ENCODE assay signal across 20 cellular contexts in genomic region chr6:63739094-63739687, GRCh38.
DNase-seq lines count a peak whose midpoint lies in the region; ATAC-seq and TF ChIP-seq lines count a peak whose summit lies in the region.
"Had no signal": no experiment of that assay in that cellular context is flagged by ENCODE, and none has a peak within 500 bp of the region (broad histone marks: within the 10 kb centered on the region; RNA-seq: fewer than 3 reads in every experiment).

No MANE protein-coding gene starts in this region.

- H3K27me3 Mint-ChIP-seq in Calu3 (ENCODE audit: unreplicated experiment) (no peaks in the 10 kb centered on the region), WTC11 (ENCODE audit: low read depth) (no peaks in the 10 kb centered on the region; the same call in none of the 2 replicates)
- H3K27me3 Mint-ChIP-seq in activated CD8-positive, alpha-beta memory T cell treated with anti-CD3 and anti-CD28 coated beads, Interleukin-2, amount 10 ng/mL, durations not matched to agents 7 days and 5 days: no peaks in the 10 kb centered on the region

- H3K9ac ChIP-seq in mucosa of rectum (ENCODE audit: low read depth in 1 of 2, low read length in 2 of 2): peak overlapping the region in 1 of 2 donors; percentile 18
- H3K9ac ChIP-seq: SK-N-SH had no signal

- peaks cover 0 to 8% of the 10 kb centered on the region in 2 donors for H3K4me1 ChIP-seq in mucosa of rectum (ENCODE audit: control insufficient read depth in 2 of 2, insufficient read depth in 2 of 2, low read length in 2 of 2)
- H3K4me1 ChIP-seq: Peyer's patch had no signal

- CTCF ChIA-PET in Calu3 (lab: Charles Lee): interaction anchor here (0.6 to 1.6 kb wide), 4 partner anchors 12 to 387 kb away, joined by 3 to 5 read pairs (median 4); no protein-coding TSS in a partner anchor
- CTCF ChIA-PET in activated CD8-positive, alpha-beta memory T cell treated with anti-CD3 and anti-CD28 coated beads, Interleukin-2, amount 10 ng/mL, durations not matched to agents 7 days and 5 days (lab: Charles Lee): no interaction called here
- CTCF ChIA-PET in WTC11 (lab: Charles Lee): interaction anchor here (0.6 kb wide), 1 partner anchor 25 kb away, joined by 3 read pairs; no protein-coding TSS in a partner anchor

- no peak overlapping the region for H3K4me3 Mint-ChIP-seq in Calu3 (ENCODE audit: low read depth, unreplicated experiment)
- H3K4me3 Mint-ChIP-seq in activated CD8-positive, alpha-beta memory T cell treated with anti-CD3 and anti-CD28 coated beads, Interleukin-2, amount 10 ng/mL, durations not matched to agents 7 days and 5 days: no peak overlapping the region
- H3K4me3 Mint-ChIP-seq in WTC11: no peak overlapping the region
- H3K4me3 Mint-ChIP-seq: CD4-positive, CD25-positive, alpha-beta regulatory T cell; GM23338; H9; HFFc6 had no signal

- peak overlapping the region; percentile 11 to 53 for H3K27ac ChIP-seq in mucosa of rectum (ENCODE audit: low read depth in 2 of 2, low read length in 2 of 2)

- intact Hi-C loops in Calu3 (cut with micrococcal nuclease; ENCODE audit: unreplicated experiment): no loop called here

- H3K9me3 ChIP-seq in mucosa of rectum (ENCODE audit: control insufficient read depth in 2 of 2, low read length in 2 of 2): no peaks in the 10 kb centered on the region
- H3K9me3 ChIP-seq: Peyer's patch, SK-N-SH had no signal

- POLR2A ChIA-PET in WTC11 (lab: Charles Lee): no interaction called here

- peaks cover 6% of the 10 kb centered on the region for H3K9me3 Mint-ChIP-seq in Calu3 (ENCODE audit: low read depth, unreplicated experiment)
- peaks cover 2% of the 10 kb centered on the region for H3K9me3 Mint-ChIP-seq in activated CD8-positive, alpha-beta memory T cell treated with anti-CD3 and anti-CD28 coated beads, Interleukin-2, amount 10 ng/mL, durations not matched to agents 7 days and 5 days (ENCODE audit: low read depth)
- peaks cover 24% of the 10 kb centered on the region for H3K9me3 Mint-ChIP-seq in WTC11
- H3K9me3 Mint-ChIP-seq: HFFc6 had no signal

- DNase-seq in Calu3 (peak; percentile 21), NCI-H69 (lab: John Stamatoyannopoulos, UW) (peak; percentile 17), left lobe of liver (ENCODE audit: low spot score) (no peak), WTC11 (ENCODE audit: low spot score) (no peak)
- no peak for DNase-seq in activated CD8-positive, alpha-beta memory T cell treated with anti-CD3 and anti-CD28 coated beads, Interleukin-2, amount 10 ng/mL, durations not matched to agents 7 days and 5 days
- DNase-seq: CD4-positive, CD25-positive, alpha-beta regulatory T cell; H9; HFFc6; IMR-90; KG1; MM.1S; NCI-H2029 treated with DMSO at 0.1 percent for 48 hours; NCI-H446 treated with DMSO at 0.1 percent for 48 hours; NCI-H526; OCI-M1; Peyer's patch; SK-N-SH had no signal

- no peak overlapping the region for H3K27ac Mint-ChIP-seq in Calu3 (ENCODE audit: unreplicated experiment)
- no peak overlapping the region for H3K27ac Mint-ChIP-seq in activated CD8-positive, alpha-beta memory T cell treated with anti-CD3 and anti-CD28 coated beads, Interleukin-2, amount 10 ng/mL, durations not matched to agents 7 days and 5 days
- H3K27ac Mint-ChIP-seq in WTC11: no peak overlapping the region
- H3K27ac Mint-ChIP-seq: GM23338, H9, HFFc6 had no signal

- no TSS peak for BruUV-seq in Calu3 (replicated peaks; lab: Mats Ljungman, UMichigan)

- peaks cover 6% of the 10 kb centered on the region for H3K36me3 Mint-ChIP-seq in Calu3 (ENCODE audit: insufficient read depth, unreplicated experiment)
- peaks cover 3% of the 10 kb centered on the region for H3K36me3 Mint-ChIP-seq in activated CD8-positive, alpha-beta memory T cell treated with anti-CD3 and anti-CD28 coated beads, Interleukin-2, amount 10 ng/mL, durations not matched to agents 7 days and 5 days
- peaks cover 4% of the 10 kb centered on the region for H3K36me3 Mint-ChIP-seq in WTC11
- H3K36me3 Mint-ChIP-seq: CD4-positive, CD25-positive, alpha-beta regulatory T cell had no signal

- H3K4me3 ChIP-seq in mucosa of rectum (ENCODE audit: low read length in 2 of 2): no peak overlapping the region
- H3K4me3 ChIP-seq: GM23338, Peyer's patch had no signal

- no peaks in the 10 kb centered on the region for H3K36me3 ChIP-seq in mucosa of rectum (ENCODE audit: control insufficient read depth in 2 of 2, insufficient read depth in 2 of 2, low read length in 2 of 2)
- H3K36me3 ChIP-seq: Peyer's patch had no signal

- TF ChIP-seq CTCF in Calu3 (IDR thresholded peaks at IDR 0.05; ENCODE audit: unreplicated experiment): no peak
- no peak for TF ChIP-seq CTCF in WTC11 (IDR thresholded peaks at IDR 0.05)

- H3K27me3 ChIP-seq in mucosa of rectum (ENCODE audit: control insufficient read depth in 2 of 2, insufficient read depth in 2 of 2, low read length in 2 of 2): no peaks in the 10 kb centered on the region
- H3K27me3 ChIP-seq: Peyer's patch had no signal

- ATAC-seq in left lobe of liver: peak; percentile 62
- no peak for ATAC-seq in activated CD8-positive, alpha-beta memory T cell treated with anti-CD3 and anti-CD28 coated beads, Interleukin-2, amount 10 ng/mL, durations not matched to agents 7 days and 5 days
- ATAC-seq in WTC11: no peak
- no peak for ATAC-seq in HG02759 (IDR thresholded peaks at IDR 0.05; ENCODE audit: unreplicated experiment)
- ATAC-seq: GM23338 had no signal

- peaks cover 58% of the 10 kb centered on the region for H3K4me1 Mint-ChIP-seq in Calu3 (ENCODE audit: low read depth, unreplicated experiment)
- peaks cover 5% of the 10 kb centered on the region for H3K4me1 Mint-ChIP-seq in activated CD8-positive, alpha-beta memory T cell treated with anti-CD3 and anti-CD28 coated beads, Interleukin-2, amount 10 ng/mL, durations not matched to agents 7 days and 5 days
- H3K4me1 Mint-ChIP-seq in WTC11: no peaks in the 10 kb centered on the region
- H3K4me1 Mint-ChIP-seq: GM23338, H9 had no signal

TF ChIP-seq in WTC11, 78 proteins besides CTCF, POLR2A, EP300 and RAD21:
- no peak for TF ChIP-seq SMAD4 (CRISPR knock-in tag; IDR thresholded peaks at IDR 0.05)
- no peak for TF ChIP-seq TEAD1 (CRISPR knock-in tag; IDR thresholded peaks at IDR 0.05)
- TF ChIP-seq MLX (CRISPR knock-in tag; IDR thresholded peaks at IDR 0.05): no peak
- no peak for TF ChIP-seq SOX15 (CRISPR knock-in tag; IDR thresholded peaks at IDR 0.05)
- no peak for TF ChIP-seq ETV6 (CRISPR knock-in tag; IDR thresholded peaks at IDR 0.05)
- no peak for TF ChIP-seq ZNF416 (CRISPR knock-in tag; IDR thresholded peaks at IDR 0.05)
- no peak for TF ChIP-seq CREB1 (CRISPR knock-in tag; IDR thresholded peaks at IDR 0.05)
- no peak for TF ChIP-seq NR1H2 (CRISPR knock-in tag; IDR thresholded peaks at IDR 0.05)

Comparison
In these comparisons a context has a peak if more than half of its experiments do, and no peak if none do; other contexts are left out.
1. DNase-seq: peak in Calu3 (single experiment) and NCI-H69 (single experiment); none in left lobe of liver (single experiment), activated CD8-positive, alpha-beta memory T cell treated with anti-CD3 and anti-CD28 coated beads, Interleukin-2, amount 10 ng/mL, durations not matched to agents 7 days and 5 days (single experiment) and WTC11 (single experiment).